1 cellular context compared by ENCODE assay signal in genomic region chr15:62958944-62959343, GRCh38.
TF ChIP-seq lines count a peak whose summit lies in the region.

No MANE protein-coding gene starts in this region.

TF ChIP-seq in A549, 52 proteins besides CTCF, POLR2A, EP300 and RAD21 (continued from another document):
- TF ChIP-seq PBX3 (IDR thresholded peaks at IDR 0.05) (no peak), RARB (CRISPR knock-in tag; IDR thresholded peaks at IDR 0.05) (no peak), NFE2L2 (conservative IDR thresholded peaks at IDR 0.05; ENCODE audit: low read length) (no peak), HEYL (CRISPR knock-in tag; IDR thresholded peaks at IDR 0.05) (no peak)
